Comparison of ENCODE assay signal across 13 cellular contexts in the genomic region with DNA sequence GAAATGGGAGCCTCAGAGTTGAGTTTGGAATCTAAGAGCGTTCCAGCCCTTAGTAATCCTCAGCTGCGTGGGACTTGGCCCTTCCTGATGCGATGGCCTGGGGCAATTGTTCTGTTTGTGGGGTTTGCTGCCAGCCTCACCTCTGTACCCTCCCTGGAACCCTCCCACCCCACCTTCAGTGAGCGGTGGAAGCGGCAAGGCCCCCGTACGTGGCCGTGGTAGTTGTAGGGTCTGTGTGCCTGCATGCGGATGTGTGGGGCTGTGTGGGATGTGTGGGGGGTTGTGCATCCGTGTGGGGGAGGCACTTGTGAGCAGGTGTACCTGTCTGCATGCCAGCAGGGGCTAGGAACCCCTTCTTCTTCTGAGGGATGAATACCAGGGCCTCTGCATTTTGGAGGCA.
DNase-seq lines count a peak whose midpoint lies in the region; ATAC-seq and TF ChIP-seq lines count a peak whose summit lies in the region.
"Had no signal": no experiment of that assay in that cellular context is flagged by ENCODE, and none has a peak within 500 bp of the region (broad histone marks: within the 10 kb centered on the region; RNA-seq: fewer than 3 reads in every experiment).

No MANE protein-coding gene starts in this region.

- peak; percentile 11 for DNase-seq in left ventricle myocardium superior
- no peak for DNase-seq in Right ventricle myocardium inferior (ENCODE audit: missing footprints)
- DNase-seq in glutamatergic neuron: peak; percentile 10
- DNase-seq in mucosa of descending colon: peak in 2 of 3 donors; percentile 13 to 25
- peak; percentile 39 for DNase-seq in upper lobe of right lung
- no peak for DNase-seq in stimulated activated CD8-positive, alpha-beta memory T cell treated with anti-CD3 and anti-CD28 coated beads, Interleukin-4, amount 100 ng/mL, for 48 hours
- DNase-seq in left colon: no peak
- no peak for DNase-seq in SK-N-DZ (ENCODE audit: low spot score)
- DNase-seq: ACHN; CD4-positive, alpha-beta memory T cell; DMS79; HCEC 1CT; HFFc6 had no signal

- TF ChIP-seq CTCF in glutamatergic neuron (IDR thresholded peaks at IDR 0.05; ENCODE audit: partially characterized antibody, unreplicated experiment) (no peak), mucosa of descending colon (IDR thresholded peaks at IDR 0.05) (no peak), upper lobe of right lung (IDR thresholded peaks at IDR 0.05) (no peak)

- peaks cover 28% of the 10 kb centered on the region for H3K36me3 Mint-ChIP-seq in glutamatergic neuron (ENCODE audit: unreplicated experiment)
- H3K36me3 Mint-ChIP-seq: CD4-positive, alpha-beta memory T cell had no signal

- H3K4me1 Mint-ChIP-seq in glutamatergic neuron (ENCODE audit: low read depth, unreplicated experiment): peaks cover 5% of the 10 kb centered on the region
- H3K4me1 Mint-ChIP-seq: CD4-positive, alpha-beta memory T cell had no signal

- no peak overlapping the region for H3K27ac ChIP-seq in upper lobe of right lung

- intact Hi-C loops in left ventricle myocardium superior (cut with micrococcal nuclease) (no loop called here), Right ventricle myocardium inferior (cut with DNase I) (no loop called here), mucosa of descending colon (cut with DNase I, micrococcal nuclease) (no loop called here), upper lobe of right lung (cut with DNase I) (no loop called here), left colon (cut with DNase I, micrococcal nuclease) (no loop called here)

- no peak overlapping the region for H3K4me3 Mint-ChIP-seq in glutamatergic neuron (ENCODE audit: unreplicated experiment)
- H3K4me3 Mint-ChIP-seq: CD4-positive, alpha-beta memory T cell; HFFc6 had no signal

- H3K27me3 Mint-ChIP-seq in glutamatergic neuron (ENCODE audit: unreplicated experiment): peaks cover 6% of the 10 kb centered on the region

- H3K27ac Mint-ChIP-seq in glutamatergic neuron (ENCODE audit: unreplicated experiment): no peak overlapping the region
- H3K27ac Mint-ChIP-seq: HFFc6 had no signal

- no peak for ATAC-seq in left ventricle myocardium superior
- ATAC-seq in Right ventricle myocardium inferior: no peak
- ATAC-seq in mucosa of descending colon: no peak
- no peak for ATAC-seq in upper lobe of right lung
- ATAC-seq in left colon: no peak

- no peak overlapping the region for H3K4me3 ChIP-seq in mucosa of descending colon
- H3K4me3 ChIP-seq in upper lobe of right lung: no peak overlapping the region

- H3K36me3 ChIP-seq in mucosa of descending colon (ENCODE audit: low read depth) (no peaks in the 10 kb centered on the region), upper lobe of right lung (no peaks in the 10 kb centered on the region)

- H3K4me1 ChIP-seq in mucosa of descending colon (ENCODE audit: low read depth) (no peaks in the 10 kb centered on the region), upper lobe of right lung (no peaks in the 10 kb centered on the region)

- H3K9me3 Mint-ChIP-seq in glutamatergic neuron (ENCODE audit: unreplicated experiment): peaks cover 11% of the 10 kb centered on the region

- peaks cover 40% of the 10 kb centered on the region for H3K27me3 ChIP-seq in upper lobe of right lung

- no peaks in the 10 kb centered on the region for H3K9me3 ChIP-seq in mucosa of descending colon
- no peaks in the 10 kb centered on the region for H3K9me3 ChIP-seq in upper lobe of right lung

Comparison
In these comparisons a context has a peak if more than half of its experiments do, and no peak if none do; other contexts are left out.
1. DNase-seq: peak in left ventricle myocardium superior (single experiment), glutamatergic neuron (single experiment), mucosa of descending colon (2 of 3) and upper lobe of right lung (single experiment); none in Right ventricle myocardium inferior (single experiment), stimulated activated CD8-positive, alpha-beta memory T cell treated with anti-CD3 and anti-CD28 coated beads, Interleukin-4, amount 100 ng/mL, for 48 hours (single experiment), left colon (0 of 2) and SK-N-DZ (single experiment).